In the genomic region with DNA sequence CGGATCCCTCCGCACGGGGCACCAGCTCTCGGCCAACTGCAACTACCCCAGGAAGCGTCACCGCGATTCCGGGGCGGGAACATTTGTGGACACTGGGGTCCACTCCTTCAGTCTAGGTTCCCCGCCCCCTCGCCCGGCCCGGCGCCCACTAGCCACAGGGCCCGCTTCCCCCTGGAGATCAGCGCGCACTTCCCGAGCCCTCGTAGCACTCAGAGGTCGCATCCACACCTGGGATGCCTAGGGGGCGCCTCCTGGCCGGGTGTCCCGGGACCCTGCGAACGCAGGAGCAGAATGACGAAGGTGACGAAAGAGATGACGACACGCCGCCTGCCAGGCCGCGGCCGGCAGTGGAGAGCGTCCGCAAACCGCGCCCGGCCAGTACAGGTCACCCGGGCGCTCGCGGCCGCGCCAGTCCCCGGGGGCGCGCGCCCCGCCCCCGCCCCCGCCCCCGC, we compare ENCODE assay signal across 1 cellular context.
A peak's percentile ranks its signal among the peaks of the same experiment; 100 is the strongest.
TF ChIP-seq lines count a peak whose summit lies in the region.

No MANE protein-coding gene starts in this region.

TF ChIP-seq in HepG2, 621 proteins besides CTCF, POLR2A, EP300 and RAD21 (continued from another document and continues in another):
- TF ChIP-seq, protein P1, sequence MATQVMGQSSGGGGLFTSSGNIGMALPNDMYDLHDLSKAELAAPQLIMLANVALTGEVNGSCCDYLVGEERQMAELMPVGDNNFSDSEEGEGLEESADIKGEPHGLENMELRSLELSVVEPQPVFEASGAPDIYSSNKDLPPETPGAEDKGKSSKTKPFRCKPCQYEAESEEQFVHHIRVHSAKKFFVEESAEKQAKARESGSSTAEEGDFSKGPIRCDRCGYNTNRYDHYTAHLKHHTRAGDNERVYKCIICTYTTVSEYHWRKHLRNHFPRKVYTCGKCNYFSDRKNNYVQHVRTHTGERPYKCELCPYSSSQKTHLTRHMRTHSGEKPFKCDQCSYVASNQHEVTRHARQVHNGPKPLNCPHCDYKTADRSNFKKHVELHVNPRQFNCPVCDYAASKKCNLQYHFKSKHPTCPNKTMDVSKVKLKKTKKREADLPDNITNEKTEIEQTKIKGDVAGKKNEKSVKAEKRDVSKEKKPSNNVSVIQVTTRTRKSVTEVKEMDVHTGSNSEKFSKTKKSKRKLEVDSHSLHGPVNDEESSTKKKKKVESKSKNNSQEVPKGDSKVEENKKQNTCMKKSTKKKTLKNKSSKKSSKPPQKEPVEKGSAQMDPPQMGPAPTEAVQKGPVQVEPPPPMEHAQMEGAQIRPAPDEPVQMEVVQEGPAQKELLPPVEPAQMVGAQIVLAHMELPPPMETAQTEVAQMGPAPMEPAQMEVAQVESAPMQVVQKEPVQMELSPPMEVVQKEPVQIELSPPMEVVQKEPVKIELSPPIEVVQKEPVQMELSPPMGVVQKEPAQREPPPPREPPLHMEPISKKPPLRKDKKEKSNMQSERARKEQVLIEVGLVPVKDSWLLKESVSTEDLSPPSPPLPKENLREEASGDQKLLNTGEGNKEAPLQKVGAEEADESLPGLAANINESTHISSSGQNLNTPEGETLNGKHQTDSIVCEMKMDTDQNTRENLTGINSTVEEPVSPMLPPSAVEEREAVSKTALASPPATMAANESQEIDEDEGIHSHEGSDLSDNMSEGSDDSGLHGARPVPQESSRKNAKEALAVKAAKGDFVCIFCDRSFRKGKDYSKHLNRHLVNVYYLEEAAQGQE (IDR thresholded peaks at IDR 0.05; ENCODE audit: borderline replicate concordance in 1 of 2, low read depth in 1 of 2, low read length in 2 of 2) = no peak; a peak in 1 of 4 replicates
- TF ChIP-seq, protein P2, sequence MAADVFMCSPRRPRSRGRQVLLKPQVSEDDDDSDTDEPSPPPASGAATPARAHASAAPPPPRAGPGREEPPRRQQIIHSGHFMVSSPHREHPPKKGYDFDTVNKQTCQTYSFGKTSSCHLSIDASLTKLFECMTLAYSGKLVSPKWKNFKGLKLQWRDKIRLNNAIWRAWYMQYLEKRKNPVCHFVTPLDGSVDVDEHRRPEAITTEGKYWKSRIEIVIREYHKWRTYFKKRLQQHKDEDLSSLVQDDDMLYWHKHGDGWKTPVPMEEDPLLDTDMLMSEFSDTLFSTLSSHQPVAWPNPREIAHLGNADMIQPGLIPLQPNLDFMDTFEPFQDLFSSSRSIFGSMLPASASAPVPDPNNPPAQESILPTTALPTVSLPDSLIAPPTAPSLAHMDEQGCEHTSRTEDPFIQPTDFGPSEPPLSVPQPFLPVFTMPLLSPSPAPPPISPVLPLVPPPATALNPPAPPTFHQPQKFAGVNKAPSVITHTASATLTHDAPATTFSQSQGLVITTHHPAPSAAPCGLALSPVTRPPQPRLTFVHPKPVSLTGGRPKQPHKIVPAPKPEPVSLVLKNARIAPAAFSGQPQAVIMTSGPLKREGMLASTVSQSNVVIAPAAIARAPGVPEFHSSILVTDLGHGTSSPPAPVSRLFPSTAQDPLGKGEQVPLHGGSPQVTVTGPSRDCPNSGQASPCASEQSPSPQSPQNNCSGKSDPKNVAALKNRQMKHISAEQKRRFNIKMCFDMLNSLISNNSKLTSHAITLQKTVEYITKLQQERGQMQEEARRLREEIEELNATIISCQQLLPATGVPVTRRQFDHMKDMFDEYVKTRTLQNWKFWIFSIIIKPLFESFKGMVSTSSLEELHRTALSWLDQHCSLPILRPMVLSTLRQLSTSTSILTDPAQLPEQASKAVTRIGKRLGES (CRISPR knock-in tag; IDR thresholded peaks at IDR 0.05; ENCODE audit: borderline replicate concordance) = no peak
- peak; percentile 41; the same call in 1 of the 2 replicates for TF ChIP-seq ZSCAN21 (CRISPR knock-in tag; IDR thresholded peaks at IDR 0.05; ENCODE audit: borderline replicate concordance)
- TF ChIP-seq MED1 (CRISPR knock-in tag; IDR thresholded peaks at IDR 0.05) = peak; percentile 74; the same call in 1 of the 2 replicates
- TF ChIP-seq, protein P3, sequence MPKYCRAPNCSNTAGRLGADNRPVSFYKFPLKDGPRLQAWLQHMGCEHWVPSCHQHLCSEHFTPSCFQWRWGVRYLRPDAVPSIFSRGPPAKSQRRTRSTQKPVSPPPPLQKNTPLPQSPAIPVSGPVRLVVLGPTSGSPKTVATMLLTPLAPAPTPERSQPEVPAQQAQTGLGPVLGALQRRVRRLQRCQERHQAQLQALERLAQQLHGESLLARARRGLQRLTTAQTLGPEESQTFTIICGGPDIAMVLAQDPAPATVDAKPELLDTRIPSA (CRISPR knock-in tag; IDR thresholded peaks at IDR 0.05; ENCODE audit: borderline replicate concordance) = 0 out of 2 replicates have a peak, but pooled peaks have one; percentile 58
- no peak; the same call in 1 of the 2 replicates for TF ChIP-seq RFXAP (CRISPR knock-in tag; IDR thresholded peaks at IDR 0.05; ENCODE audit: borderline replicate concordance)
- TF ChIP-seq, protein P4, sequence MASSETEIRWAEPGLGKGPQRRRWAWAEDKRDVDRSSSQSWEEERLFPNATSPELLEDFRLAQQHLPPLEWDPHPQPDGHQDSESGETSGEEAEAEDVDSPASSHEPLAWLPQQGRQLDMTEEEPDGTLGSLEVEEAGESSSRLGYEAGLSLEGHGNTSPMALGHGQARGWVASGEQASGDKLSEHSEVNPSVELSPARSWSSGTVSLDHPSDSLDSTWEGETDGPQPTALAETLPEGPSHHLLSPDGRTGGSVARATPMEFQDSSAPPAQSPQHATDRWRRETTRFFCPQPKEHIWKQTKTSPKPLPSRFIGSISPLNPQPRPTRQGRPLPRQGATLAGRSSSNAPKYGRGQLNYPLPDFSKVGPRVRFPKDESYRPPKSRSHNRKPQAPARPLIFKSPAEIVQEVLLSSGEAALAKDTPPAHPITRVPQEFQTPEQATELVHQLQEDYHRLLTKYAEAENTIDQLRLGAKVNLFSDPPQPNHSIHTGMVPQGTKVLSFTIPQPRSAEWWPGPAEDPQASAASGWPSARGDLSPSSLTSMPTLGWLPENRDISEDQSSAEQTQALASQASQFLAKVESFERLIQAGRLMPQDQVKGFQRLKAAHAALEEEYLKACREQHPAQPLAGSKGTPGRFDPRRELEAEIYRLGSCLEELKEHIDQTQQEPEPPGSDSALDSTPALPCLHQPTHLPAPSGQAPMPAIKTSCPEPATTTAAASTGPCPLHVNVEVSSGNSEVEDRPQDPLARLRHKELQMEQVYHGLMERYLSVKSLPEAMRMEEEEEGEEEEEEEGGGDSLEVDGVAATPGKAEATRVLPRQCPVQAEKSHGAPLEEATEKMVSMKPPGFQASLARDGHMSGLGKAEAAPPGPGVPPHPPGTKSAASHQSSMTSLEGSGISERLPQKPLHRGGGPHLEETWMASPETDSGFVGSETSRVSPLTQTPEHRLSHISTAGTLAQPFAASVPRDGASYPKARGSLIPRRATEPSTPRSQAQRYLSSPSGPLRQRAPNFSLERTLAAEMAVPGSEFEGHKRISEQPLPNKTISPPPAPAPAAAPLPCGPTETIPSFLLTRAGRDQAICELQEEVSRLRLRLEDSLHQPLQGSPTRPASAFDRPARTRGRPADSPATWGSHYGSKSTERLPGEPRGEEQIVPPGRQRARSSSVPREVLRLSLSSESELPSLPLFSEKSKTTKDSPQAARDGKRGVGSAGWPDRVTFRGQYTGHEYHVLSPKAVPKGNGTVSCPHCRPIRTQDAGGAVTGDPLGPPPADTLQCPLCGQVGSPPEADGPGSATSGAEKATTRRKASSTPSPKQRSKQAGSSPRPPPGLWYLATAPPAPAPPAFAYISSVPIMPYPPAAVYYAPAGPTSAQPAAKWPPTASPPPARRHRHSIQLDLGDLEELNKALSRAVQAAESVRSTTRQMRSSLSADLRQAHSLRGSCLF (CRISPR knock-in tag; IDR thresholded peaks at IDR 0.05; ENCODE audit: borderline replicate concordance) = no peak
- TF ChIP-seq GLI4 (CRISPR knock-in tag; IDR thresholded peaks at IDR 0.05; ENCODE audit: borderline replicate concordance) = peak; percentile 69; the same call in 1 of the 2 replicates
- peak; percentile 84 for TF ChIP-seq HOXD1 (CRISPR knock-in tag; IDR thresholded peaks at IDR 0.05)
- no peak for TF ChIP-seq PRPF4 (IDR thresholded peaks at IDR 0.05; ENCODE audit: low read depth, low read length, poor library complexity, severe bottlenecking)
- TF ChIP-seq ZNF670 (CRISPR knock-in tag; IDR thresholded peaks at IDR 0.05; ENCODE audit: borderline replicate concordance) = no peak; the same call in 1 of the 2 replicates
- peak; percentile 20; the same call in 1 of the 2 replicates for TF ChIP-seq NR2C2 (CRISPR knock-in tag; IDR thresholded peaks at IDR 0.05; ENCODE audit: borderline replicate concordance)
- TF ChIP-seq, protein P5, sequence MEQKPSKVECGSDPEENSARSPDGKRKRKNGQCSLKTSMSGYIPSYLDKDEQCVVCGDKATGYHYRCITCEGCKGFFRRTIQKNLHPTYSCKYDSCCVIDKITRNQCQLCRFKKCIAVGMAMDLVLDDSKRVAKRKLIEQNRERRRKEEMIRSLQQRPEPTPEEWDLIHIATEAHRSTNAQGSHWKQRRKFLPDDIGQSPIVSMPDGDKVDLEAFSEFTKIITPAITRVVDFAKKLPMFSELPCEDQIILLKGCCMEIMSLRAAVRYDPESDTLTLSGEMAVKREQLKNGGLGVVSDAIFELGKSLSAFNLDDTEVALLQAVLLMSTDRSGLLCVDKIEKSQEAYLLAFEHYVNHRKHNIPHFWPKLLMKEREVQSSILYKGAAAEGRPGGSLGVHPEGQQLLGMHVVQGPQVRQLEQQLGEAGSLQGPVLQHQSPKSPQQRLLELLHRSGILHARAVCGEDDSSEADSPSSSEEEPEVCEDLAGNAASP (CRISPR knock-in tag; IDR thresholded peaks at IDR 0.05; ENCODE audit: borderline replicate concordance) = peak; percentile 45
- TF ChIP-seq, protein P6, sequence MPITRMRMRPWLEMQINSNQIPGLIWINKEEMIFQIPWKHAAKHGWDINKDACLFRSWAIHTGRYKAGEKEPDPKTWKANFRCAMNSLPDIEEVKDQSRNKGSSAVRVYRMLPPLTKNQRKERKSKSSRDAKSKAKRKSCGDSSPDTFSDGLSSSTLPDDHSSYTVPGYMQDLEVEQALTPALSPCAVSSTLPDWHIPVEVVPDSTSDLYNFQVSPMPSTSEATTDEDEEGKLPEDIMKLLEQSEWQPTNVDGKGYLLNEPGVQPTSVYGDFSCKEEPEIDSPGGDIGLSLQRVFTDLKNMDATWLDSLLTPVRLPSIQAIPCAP (CRISPR knock-in tag; IDR thresholded peaks at IDR 0.05; ENCODE audit: low read depth) = no peak
- TF ChIP-seq ONECUT2 (CRISPR knock-in tag; IDR thresholded peaks at IDR 0.05) = no peak
- TF ChIP-seq RELA (CRISPR knock-in tag; IDR thresholded peaks at IDR 0.05) = no peak
- TF ChIP-seq ZNF776 (CRISPR knock-in tag; IDR thresholded peaks at IDR 0.05) = peak; percentile 61; the same call in 1 of the 2 replicates
- TF ChIP-seq, protein P7, sequence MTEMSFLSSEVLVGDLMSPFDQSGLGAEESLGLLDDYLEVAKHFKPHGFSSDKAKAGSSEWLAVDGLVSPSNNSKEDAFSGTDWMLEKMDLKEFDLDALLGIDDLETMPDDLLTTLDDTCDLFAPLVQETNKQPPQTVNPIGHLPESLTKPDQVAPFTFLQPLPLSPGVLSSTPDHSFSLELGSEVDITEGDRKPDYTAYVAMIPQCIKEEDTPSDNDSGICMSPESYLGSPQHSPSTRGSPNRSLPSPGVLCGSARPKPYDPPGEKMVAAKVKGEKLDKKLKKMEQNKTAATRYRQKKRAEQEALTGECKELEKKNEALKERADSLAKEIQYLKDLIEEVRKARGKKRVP (CRISPR knock-in tag; IDR thresholded peaks at IDR 0.05) = peak in 1 of 2 experiments; percentile 78; a peak in 1 of 4 replicates
- TF ChIP-seq ERF (CRISPR knock-in tag; IDR thresholded peaks at IDR 0.05) = no peak
- peak; percentile 90 for TF ChIP-seq ZNF34 (CRISPR knock-in tag; IDR thresholded peaks at IDR 0.05; ENCODE audit: borderline replicate concordance)
- TF ChIP-seq SIX4 (CRISPR knock-in tag; IDR thresholded peaks at IDR 0.05) = no peak
- peak; percentile 90; the same call in 1 of the 2 replicates for TF ChIP-seq KMT2B (CRISPR knock-in tag; IDR thresholded peaks at IDR 0.05)
- TF ChIP-seq, protein P8, sequence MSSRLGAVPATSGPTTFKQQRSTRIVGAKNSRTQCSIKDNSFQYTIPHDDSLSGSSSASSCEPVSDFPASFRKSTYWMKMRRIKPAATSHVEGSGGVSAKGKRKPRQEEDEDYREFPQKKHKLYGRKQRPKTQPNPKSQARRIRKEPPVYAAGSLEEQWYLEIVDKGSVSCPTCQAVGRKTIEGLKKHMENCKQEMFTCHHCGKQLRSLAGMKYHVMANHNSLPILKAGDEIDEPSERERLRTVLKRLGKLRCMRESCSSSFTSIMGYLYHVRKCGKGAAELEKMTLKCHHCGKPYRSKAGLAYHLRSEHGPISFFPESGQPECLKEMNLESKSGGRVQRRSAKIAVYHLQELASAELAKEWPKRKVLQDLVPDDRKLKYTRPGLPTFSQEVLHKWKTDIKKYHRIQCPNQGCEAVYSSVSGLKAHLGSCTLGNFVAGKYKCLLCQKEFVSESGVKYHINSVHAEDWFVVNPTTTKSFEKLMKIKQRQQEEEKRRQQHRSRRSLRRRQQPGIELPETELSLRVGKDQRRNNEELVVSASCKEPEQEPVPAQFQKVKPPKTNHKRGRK (CRISPR knock-in tag; IDR thresholded peaks at IDR 0.05) = no peak
- no peak for TF ChIP-seq SYNCRIP (IDR thresholded peaks at IDR 0.05; ENCODE audit: insufficient read depth, low read depth, low read length)
- 0 out of 2 replicates have a peak, but pooled peaks have one; percentile 85 for TF ChIP-seq ZNF232 (CRISPR knock-in tag; IDR thresholded peaks at IDR 0.05; ENCODE audit: borderline replicate concordance)
- TF ChIP-seq, protein P9, sequence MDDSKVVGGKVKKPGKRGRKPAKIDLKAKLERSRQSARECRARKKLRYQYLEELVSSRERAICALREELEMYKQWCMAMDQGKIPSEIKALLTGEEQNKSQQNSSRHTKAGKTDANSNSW (CRISPR knock-in tag; IDR thresholded peaks at IDR 0.05; ENCODE audit: borderline replicate concordance) = no peak
- peak; percentile 51; the same call in 1 of the 2 replicates for TF ChIP-seq ZNF564 (CRISPR knock-in tag; IDR thresholded peaks at IDR 0.05)
- peak; percentile 89 for TF ChIP-seq ZNF772 (CRISPR knock-in tag; IDR thresholded peaks at IDR 0.05)
- TF ChIP-seq, protein P10, sequence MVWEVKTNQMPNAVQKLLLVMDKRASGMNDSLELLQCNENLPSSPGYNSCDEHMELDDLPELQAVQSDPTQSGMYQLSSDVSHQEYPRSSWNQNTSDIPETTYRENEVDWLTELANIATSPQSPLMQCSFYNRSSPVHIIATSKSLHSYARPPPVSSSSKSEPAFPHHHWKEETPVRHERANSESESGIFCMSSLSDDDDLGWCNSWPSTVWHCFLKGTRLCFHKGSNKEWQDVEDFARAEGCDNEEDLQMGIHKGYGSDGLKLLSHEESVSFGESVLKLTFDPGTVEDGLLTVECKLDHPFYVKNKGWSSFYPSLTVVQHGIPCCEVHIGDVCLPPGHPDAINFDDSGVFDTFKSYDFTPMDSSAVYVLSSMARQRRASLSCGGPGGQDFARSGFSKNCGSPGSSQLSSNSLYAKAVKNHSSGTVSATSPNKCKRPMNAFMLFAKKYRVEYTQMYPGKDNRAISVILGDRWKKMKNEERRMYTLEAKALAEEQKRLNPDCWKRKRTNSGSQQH (CRISPR knock-in tag; IDR thresholded peaks at IDR 0.05; ENCODE audit: low read depth) = peak; percentile 27; the same call in 1 of the 2 replicates
- TF ChIP-seq, protein P11, sequence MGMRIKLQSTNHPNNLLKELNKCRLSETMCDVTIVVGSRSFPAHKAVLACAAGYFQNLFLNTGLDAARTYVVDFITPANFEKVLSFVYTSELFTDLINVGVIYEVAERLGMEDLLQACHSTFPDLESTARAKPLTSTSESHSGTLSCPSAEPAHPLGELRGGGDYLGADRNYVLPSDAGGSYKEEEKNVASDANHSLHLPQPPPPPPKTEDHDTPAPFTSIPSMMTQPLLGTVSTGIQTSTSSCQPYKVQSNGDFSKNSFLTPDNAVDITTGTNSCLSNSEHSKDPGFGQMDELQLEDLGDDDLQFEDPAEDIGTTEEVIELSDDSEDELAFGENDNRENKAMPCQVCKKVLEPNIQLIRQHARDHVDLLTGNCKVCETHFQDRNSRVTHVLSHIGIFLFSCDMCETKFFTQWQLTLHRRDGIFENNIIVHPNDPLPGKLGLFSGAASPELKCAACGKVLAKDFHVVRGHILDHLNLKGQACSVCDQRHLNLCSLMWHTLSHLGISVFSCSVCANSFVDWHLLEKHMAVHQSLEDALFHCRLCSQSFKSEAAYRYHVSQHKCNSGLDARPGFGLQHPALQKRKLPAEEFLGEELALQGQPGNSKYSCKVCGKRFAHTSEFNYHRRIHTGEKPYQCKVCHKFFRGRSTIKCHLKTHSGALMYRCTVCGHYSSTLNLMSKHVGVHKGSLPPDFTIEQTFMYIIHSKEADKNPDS (CRISPR knock-in tag; IDR thresholded peaks at IDR 0.05) = 0 out of 2 replicates have a peak, but pooled peaks have one; percentile 32
